In genomic region chr13:33882804-33883203, GRCh38 we compare ENCODE assay signal across 36 cellular contexts.
"Had no signal": no experiment of that assay in that cellular context is flagged by ENCODE, and none has a peak within 500 bp of the region (broad histone marks: within the 10 kb centered on the region; RNA-seq: fewer than 3 reads in every experiment).

No MANE protein-coding gene starts in this region.

- DNase-seq: Karpas-422, Kasumi-1, MG63, MM.1S, MV-4-11, NCI-H1048, NCI-H1092, NCI-H1092 treated with DMSO at 0.1 percent for 48 hours, NCI-H1105, NCI-H1105 treated with DMSO at 0.1 percent for 48 hours, NCI-H1417, NCI-H1417 treated with DMSO at 0.1 percent for 48 hours, NCI-H1436, NCI-H1436 treated with DMSO at 0.1 percent for 48 hours, NCI-H146, NCI-H1694, NCI-H1694 treated with DMSO at 0.1 percent for 48 hours, NCI-H187, NCI-H187 treated with DMSO at 0.1 percent for 48 hours, NCI-H1930, NCI-H2029, NCI-H2029 treated with DMSO at 0.1 percent for 48 hours, NCI-H2081, NCI-H2081 treated with DMSO at 0.1 percent for 48 hours, NCI-H2107, NCI-H2171, NCI-H2171 treated with DMSO at 0.1 percent for 48 hours, NCI-H2227 treated with DMSO at 0.1 percent for 48 hours, NCI-H226, NCI-H345, NCI-H446, NCI-H446 treated with DMSO at 0.1 percent for 48 hours, NCI-H510A, NCI-H510A treated with DMSO at 0.1 percent for 48 hours, NCI-H524, NCI-H524 treated with DMSO at 0.1 percent for 48 hours had no signal

- H3K4me3 ChIP-seq: MG63 had no signal
